Comparison of ENCODE assay signal across 21 cellular contexts in genomic region chr3:192911293-192911692, GRCh38. TPM values are rescaled to one million over a fixed set of nuclear protein-coding genes. Genes with fewer than 3 reads are reported as not detected.
DNase-seq lines count a peak whose midpoint lies in the region; ATAC-seq, FAIRE-seq and TF ChIP-seq lines count a peak whose summit lies in the region.
"Had no signal": no experiment of that assay in that cellular context is flagged by ENCODE, and none has a peak within 500 bp of the region (broad histone marks: within the 10 kb centered on the region; RNA-seq: fewer than 3 reads in every experiment).

No MANE protein-coding gene starts in this region.

- H3K27ac Mint-ChIP-seq in activated T-helper 17 cell treated with anti-CD3 and anti-CD28 coated beads, Interleukin-2, amount 50 U/mL, for 72 hours = no peak overlapping the region
- no peak overlapping the region for H3K27ac Mint-ChIP-seq in activated naive CD4-positive, alpha-beta T cell treated with anti-CD3 and anti-CD28 coated beads, Interleukin-2, amount 50 U/mL, for 72 hours
- H3K27ac Mint-ChIP-seq: CD14-positive monocyte; CD8-positive, alpha-beta T cell; HFFc6 had no signal

- peaks cover 40% of the 10 kb centered on the region for H3K4me1 ChIP-seq in A673 (ENCODE audit: insufficient read depth, low read length, poor library complexity, severe bottlenecking)
- H3K4me1 ChIP-seq in HEK293 (ENCODE audit: control insufficient read depth, insufficient read depth, low read length) = peaks cover 5% of the 10 kb centered on the region
- peaks cover 33% of the 10 kb centered on the region for H3K4me1 ChIP-seq in keratinocyte (ENCODE audit: control insufficient read depth, extremely low read depth, insufficient read depth, low read length)
- H3K4me1 ChIP-seq: BLaER1 had no signal

- DNase-seq in A673 (ENCODE audit: low spot score) = peak; percentile 29
- no peak for DNase-seq in keratinocyte (ENCODE audit: low read depth, low spot score)
- DNase-seq in NCI-H524 treated with DMSO at 0.1 percent for 48 hours (lab: John Stamatoyannopoulos, UW) = no peak
- no peak for DNase-seq in T-helper 2 cell
- DNase-seq in activated naive CD4-positive, alpha-beta T cell treated with anti-CD3 and anti-CD28 coated beads, Interleukin-2, amount 50 U/mL, for 72 hours (ENCODE audit: low spot score in 2 of 2) = no peak
- DNase-seq in NCI-H345 (lab: John Stamatoyannopoulos, UW) = no peak
- DNase-seq: Calu3; CD8-positive, alpha-beta T cell; DMS79 treated with DMSO at 0.1 percent for 48 hours; GF-D8; GM23248; HCEC 1CT; HFFc6 had no signal

- H3K9me3 Mint-ChIP-seq in activated T-helper 17 cell treated with anti-CD3 and anti-CD28 coated beads, Interleukin-2, amount 50 U/mL, for 72 hours = peaks cover 3% of the 10 kb centered on the region
- no peaks in the 10 kb centered on the region for H3K9me3 Mint-ChIP-seq in activated naive CD4-positive, alpha-beta T cell treated with anti-CD3 and anti-CD28 coated beads, Interleukin-2, amount 50 U/mL, for 72 hours
- H3K9me3 Mint-ChIP-seq: CD8-positive, alpha-beta T cell; HFFc6 had no signal

- no peak overlapping the region for H3K9ac ChIP-seq in keratinocyte (ENCODE audit: control insufficient read depth, extremely low read depth, insufficient read depth, low read length)
- H3K9ac ChIP-seq: BLaER1, GM23248 had no signal

- CTCF ChIA-PET in A673 (lab: Charles Lee) (no interaction called here), HEK293 (lab: Yijun Ruan, JAX) (no interaction called here)

- H2AFZ ChIP-seq in keratinocyte (ENCODE audit: control insufficient read depth, low read length) = no peak overlapping the region
- H2AFZ ChIP-seq: GM23248 had no signal

- H3K27me3 ChIP-seq in A673 (replicated peaks; ENCODE audit: insufficient read depth, low read depth, low read length, poor library complexity) = no peaks in the 10 kb centered on the region
- no peaks in the 10 kb centered on the region for H3K27me3 ChIP-seq in keratinocyte (ENCODE audit: control insufficient read depth, extremely low read depth, insufficient read depth, low read length)
- H3K27me3 ChIP-seq: BLaER1 had no signal

- POLR2A ChIA-PET in A673 (lab: Charles Lee; ENCODE audit: low non-redundant PET) = no interaction called here
- POLR2A ChIA-PET in HEK293 (lab: Yijun Ruan, JAX) = no interaction called here

- peaks cover 5% of the 10 kb centered on the region for H3K4me1 Mint-ChIP-seq in activated T-helper 17 cell treated with anti-CD3 and anti-CD28 coated beads, Interleukin-2, amount 50 U/mL, for 72 hours

- no TSS peak for BruUV-seq in A673 (replicated peaks; lab: Mats Ljungman, UMichigan)

- H3K36me3 ChIP-seq in A673 (ENCODE audit: insufficient read depth, low read length, poor library complexity, severe bottlenecking) (no peaks in the 10 kb centered on the region), HEK293 (ENCODE audit: control insufficient read depth in 2 of 2, insufficient read depth in 1 of 2, low read length in 2 of 2) (no peaks in the 10 kb centered on the region), keratinocyte (ENCODE audit: control insufficient read depth in 2 of 2, extremely low read depth in 1 of 2, insufficient read depth in 2 of 2, low read length in 2 of 2) (peaks cover 0 to 9% of the 10 kb centered on the region in 2 experiments)
- H3K36me3 ChIP-seq: BLaER1 had no signal

- ATAC-seq in activated T-helper 17 cell treated with anti-CD3 and anti-CD28 coated beads, Interleukin-2, amount 50 U/mL, for 72 hours (replicated peaks) = no peak
- ATAC-seq in activated naive CD4-positive, alpha-beta T cell treated with anti-CD3 and anti-CD28 coated beads, Interleukin-2, amount 50 U/mL, for 72 hours = no peak
- ATAC-seq: A549; CD8-positive, alpha-beta T cell had no signal

- intact Hi-C loops in A673 (cut with micrococcal nuclease; ENCODE audit: unreplicated experiment) = no loop called here

- peaks cover 80% of the 10 kb centered on the region for H3K79me2 ChIP-seq in keratinocyte (ENCODE audit: control insufficient read depth, insufficient read depth, low read length)

- H3K36me3 Mint-ChIP-seq in activated T-helper 17 cell treated with anti-CD3 and anti-CD28 coated beads, Interleukin-2, amount 50 U/mL, for 72 hours (ENCODE audit: low read depth) = peaks cover 20% of the 10 kb centered on the region
- H3K36me3 Mint-ChIP-seq in activated naive CD4-positive, alpha-beta T cell treated with anti-CD3 and anti-CD28 coated beads, Interleukin-2, amount 50 U/mL, for 72 hours = peaks cover 0 to 12% of the 10 kb centered on the region in 2 donors
- H3K36me3 Mint-ChIP-seq: CD8-positive, alpha-beta T cell had no signal

- peaks cover 8% of the 10 kb centered on the region for H3K27me3 Mint-ChIP-seq in activated T-helper 17 cell treated with anti-CD3 and anti-CD28 coated beads, Interleukin-2, amount 50 U/mL, for 72 hours

- H3K9me3 ChIP-seq in A673 (ENCODE audit: low read depth, low read length, poor library complexity, severe bottlenecking) (no peaks in the 10 kb centered on the region), HEK293 (ENCODE audit: control insufficient read depth, insufficient read depth, low read depth, low read length) (no peaks in the 10 kb centered on the region), keratinocyte (ENCODE audit: control insufficient read depth, low read depth, low read length) (no peaks in the 10 kb centered on the region)
- H3K9me3 ChIP-seq: A549 had no signal

- peak; percentile 9 for FAIRE-seq in keratinocyte (lab: Jason Lieb, UNC)
- FAIRE-seq: A549, H54, HTR-8/SVneo had no signal

- peak overlapping the region; percentile 10 for H3K4me3 Mint-ChIP-seq in activated T-helper 17 cell treated with anti-CD3 and anti-CD28 coated beads, Interleukin-2, amount 50 U/mL, for 72 hours
- H3K4me3 Mint-ChIP-seq: CD14-positive monocyte; CD8-positive, alpha-beta T cell; HFFc6 had no signal

- dilution Hi-C loops in keratinocyte (cut with MboI; ENCODE audit: extremely low pct_ligation_motif_present, low sequenced_read_pairs) = no loop called here

- no peaks in the 10 kb centered on the region for H4K20me1 ChIP-seq in keratinocyte (ENCODE audit: control insufficient read depth, extremely low read depth, insufficient read depth, low read length)
- H4K20me1 ChIP-seq: BLaER1 had no signal

- H3K4me3 ChIP-seq in A673 (ENCODE audit: low read depth, low read length, poor library complexity, severe bottlenecking) = no peak overlapping the region
- H3K4me3 ChIP-seq in HEK293 (ENCODE audit: low read depth, low read length) = no peak overlapping the region
- no peak overlapping the region for H3K4me3 ChIP-seq in keratinocyte (ENCODE audit: control insufficient read depth in 2 of 3, extremely low read depth in 1 of 3, insufficient read depth in 2 of 3, low read depth in 1 of 3, low read length in 3 of 3)
- H3K4me3 ChIP-seq: A549, BLaER1, GM23248 had no signal

- no peak for TF ChIP-seq CTCF in A673 (conservative IDR thresholded peaks at IDR 0.05; ENCODE audit: low read depth, low read length)
- no peak for TF ChIP-seq CTCF in HEK293 (tag by site-specific recombination; IDR thresholded peaks at IDR 0.05)
- TF ChIP-seq CTCF in keratinocyte (optimal IDR thresholded peaks at IDR 0.05 in 1 of 3, IDR thresholded peaks at IDR 0.05 in 1 of 3, conservative IDR thresholded peaks at IDR 0.05 in 1 of 3; ENCODE audit: extremely low read depth in 1 of 3, insufficient read depth in 2 of 3, low read length in 3 of 3) = no peak

- H3K27ac ChIP-seq in A673 (ENCODE audit: low read depth, low read length, poor library complexity, severe bottlenecking) = no peak overlapping the region
- H3K27ac ChIP-seq in HEK293 (ENCODE audit: extremely low read depth, low read depth, low read length) = no peak overlapping the region
- no peak overlapping the region for H3K27ac ChIP-seq in keratinocyte (ENCODE audit: control insufficient read depth, insufficient read depth, low read length)
- H3K27ac ChIP-seq: 22Rv1, A549, BLaER1, GM23248 had no signal

- peaks cover 2% of the 10 kb centered on the region for H3K9me1 ChIP-seq in keratinocyte (ENCODE audit: control insufficient read depth, extremely low read depth, insufficient read depth, low read length)

- H3K4me2 ChIP-seq in keratinocyte (ENCODE audit: control insufficient read depth, extremely low read depth, insufficient read depth, low read depth, low read length) = no peak overlapping the region
- H3K4me2 ChIP-seq: A549, BLaER1 had no signal

TF ChIP-seq in HEK293, 187 proteins besides CTCF, POLR2A, EP300 and RAD21 (continues in another document):
- TF ChIP-seq ZNF140 (tag by site-specific recombination; IDR thresholded peaks at IDR 0.05) = no peak

RNA-seq across cellular contexts. Expression of gene MB21D2, which starts 6.4 kb away (rescaled TPM):
- 6.1 and 8.1 TPM in 2 replicates for total RNA-seq in A673 (2021)
- 10 to 100 TPM; 13.4 to 13.9 TPM for total RNA-seq in activated T-helper 17 cell treated with anti-CD3 and anti-CD28 coated beads, Interleukin-2, amount 50 U/mL, for 72 hours
- polyA plus RNA-seq in keratinocyte = 5.5 to 9.0 TPM (median 8.8 TPM) in 3 replicates
- polyA plus RNA-seq in keratinocyte (2011; ENCODE audit: low read depth) = 0.84 TPM
- polyA plus RNA-seq in keratinocyte (2011; cell fraction: cytosol; rRNA removed) = 4.5 and 5.8 TPM in 2 replicates
- polyA plus RNA-seq in keratinocyte (2011; cell fraction: nucleus; rRNA removed) = 7.0 and 7.2 TPM in 2 replicates
- 3.7 and 7.1 TPM in 2 replicates for polyA plus RNA-seq in keratinocyte (2012; ENCODE audit: low replicate concordance)
- 10.9 to 13.4 TPM (median 12.3 TPM) in 3 replicates for polyA minus RNA-seq in keratinocyte
- polyA minus RNA-seq in keratinocyte (2011; cell fraction: cytosol; rRNA and poly(A)+ RNA removed) = 7.5 TPM
- 6.9 and 11.7 TPM in 2 replicates for polyA minus RNA-seq in keratinocyte (2011; cell fraction: nucleus; rRNA and poly(A)+ RNA removed)
- 1 to 10 TPM; 1.5 to 3.7 TPM for total RNA-seq in activated naive CD4-positive, alpha-beta T cell treated with anti-CD3 and anti-CD28 coated beads, Interleukin-2, amount 50 U/mL, for 72 hours
